8 cellular contexts compared by ENCODE assay signal in genomic region chr13:48580185-48580803, GRCh38. TPM values are rescaled to one million over a fixed set of nuclear protein-coding genes. Genes with fewer than 3 reads are reported as not detected.
DNase-seq lines count a peak whose midpoint lies in the region; ATAC-seq and TF ChIP-seq lines count a peak whose summit lies in the region.

No MANE protein-coding gene starts in this region.

- no peak overlapping the region for H3K4me3 ChIP-seq in GM12864 (ENCODE audit: low read depth, low read length)

- peaks cover 5% of the 10 kb centered on the region for H3K4me1 Mint-ChIP-seq in WTC11

- ATAC-seq in WTC11 (peak; percentile 53), GM19023 (IDR thresholded peaks at IDR 0.05; ENCODE audit: unreplicated experiment) (no peak)

- DNase-seq in GM12864 (ENCODE audit: low read depth), result peak; percentile 51
- peak; percentile 47 for DNase-seq in NCI-H1694 treated with DMSO at 0.1 percent for 48 hours (lab: John Stamatoyannopoulos, UW)
- DNase-seq in WTC11 (ENCODE audit: low spot score), result peak; percentile 71
- peak; percentile 65 for DNase-seq in central memory CD4-positive, alpha-beta T cell
- peak; percentile 86 for DNase-seq in left kidney (ENCODE audit: low read depth, low spot score)
- DNase-seq in stimulated activated CD4-positive, alpha-beta T cell treated with anti-CD3 and anti-CD28 coated beads, TNF-alpha, amount 100 ng/mL, for 4 hours (ENCODE audit: low read depth in 3 of 3), result peak; percentile 46 to 58 (median 51)
- no peak for DNase-seq in NCI-H1436 (lab: John Stamatoyannopoulos, UW)

- no peak overlapping the region for H3K4me3 Mint-ChIP-seq in WTC11

- H3K9me3 Mint-ChIP-seq in WTC11, result no peaks in the 10 kb centered on the region; the same call in 1 of the 2 replicates

- POLR2A ChIA-PET in WTC11 (lab: Charles Lee), result interaction anchor here (0.6 to 1.0 kb wide), 5 partner anchors 14 to 453 kb away, joined by 3 to 4 read pairs (median 3); partner anchors contain the start of gene ITM2B

- H3K27me3 Mint-ChIP-seq in WTC11 (ENCODE audit: low read depth), result no peaks in the 10 kb centered on the region

- CTCF ChIA-PET in WTC11 (lab: Charles Lee), result interaction anchor here (0.5 to 3.4 kb wide), 40 partner anchors 10 to 1992 kb away, joined by 3 to 39 read pairs (median 3); partner anchors contain the start of genes CYSLTR2, MED4, NUDT15 and RCBTB2

- no peak overlapping the region for H3K27ac Mint-ChIP-seq in WTC11

- no peaks in the 10 kb centered on the region for H3K36me3 Mint-ChIP-seq in WTC11

- TF ChIP-seq CTCF in GM12864 (IDR thresholded peaks at IDR 0.05; ENCODE audit: low read depth, low read length, missing control alignments) (peak; percentile 61), WTC11 (IDR thresholded peaks at IDR 0.05) (peak; percentile 55; the same call in 1 of the 2 replicates)

TF ChIP-seq in WTC11, 78 proteins besides CTCF, POLR2A, EP300 and RAD21:
- TF ChIP-seq GABPB1 (CRISPR knock-in tag; IDR thresholded peaks at IDR 0.05), result no peak
- TF ChIP-seq E2F4 (CRISPR knock-in tag; IDR thresholded peaks at IDR 0.05; ENCODE audit: borderline replicate concordance, low read depth), result no peak
- no peak for TF ChIP-seq USF2 (CRISPR knock-in tag; IDR thresholded peaks at IDR 0.05)
- TF ChIP-seq PRDM15 (CRISPR knock-in tag; IDR thresholded peaks at IDR 0.05), result no peak
- TF ChIP-seq ZNF317 (CRISPR knock-in tag; IDR thresholded peaks at IDR 0.05; ENCODE audit: borderline replicate concordance, low read depth), result no peak
- no peak for TF ChIP-seq E2F5 (CRISPR knock-in tag; IDR thresholded peaks at IDR 0.05)

RNA-seq across cellular contexts. Expression of gene RCBTB2, which starts 47.4 kb away (rescaled TPM):
- total RNA-seq in WTC11 (2021), result 6.6 to 9.4 TPM (median 9.1 TPM) in 3 replicates
